Comparison of ENCODE assay signal across 8 cellular contexts in the genomic region with DNA sequence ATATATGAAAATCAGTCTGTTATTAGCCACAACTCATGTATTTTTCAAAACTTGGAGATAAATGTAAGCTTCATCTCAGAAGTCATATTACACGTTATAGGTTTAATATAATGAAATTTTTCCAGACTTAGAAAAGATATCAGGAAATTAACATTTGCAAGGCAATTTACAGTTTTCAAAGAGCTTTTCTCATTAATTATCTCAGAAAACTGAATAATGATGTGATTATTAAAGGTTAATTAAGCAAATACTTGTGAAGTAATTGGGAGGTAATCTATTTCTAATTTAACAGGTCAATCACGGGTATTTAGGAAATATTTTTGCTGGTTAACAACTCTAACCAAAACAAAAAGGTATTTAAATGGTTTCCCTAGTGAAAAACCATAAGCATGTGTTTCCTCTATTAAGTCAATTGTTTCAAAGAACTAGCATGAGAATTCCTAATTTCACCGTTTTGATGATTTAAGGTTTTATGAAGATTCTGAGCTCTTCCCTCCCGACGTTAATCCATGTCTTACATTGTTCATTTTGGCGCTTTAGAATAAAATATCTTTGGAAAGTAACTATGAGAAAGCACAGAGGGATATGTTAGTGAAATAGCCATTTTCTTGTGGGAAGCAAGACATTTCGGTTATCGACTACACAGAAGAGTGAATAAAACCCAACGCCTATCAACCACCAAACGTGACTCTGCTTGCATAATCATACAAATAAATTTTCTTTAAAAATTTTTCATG. TPM values are rescaled to one million over a fixed set of nuclear protein-coding genes. Genes with fewer than 3 reads are reported as not detected.
DNase-seq lines count a peak whose midpoint lies in the region; ATAC-seq lines count a peak whose summit lies in the region.

No MANE protein-coding gene starts in this region.

- DNase-seq in stimulated activated naive CD8-positive, alpha-beta T cell treated with anti-CD3 and anti-CD28 coated beads, Interleukin-15, Interleukin-2, amounts not matched to agents 100 U/mL and 50 U/mL, for 24 hours = no peak
- DNase-seq in central memory CD8-positive, alpha-beta T cell (ENCODE audit: low spot score in 2 of 2) = no peak
- no peak for DNase-seq in aorta
- no peak for DNase-seq in CD1c-positive myeloid dendritic cell (ENCODE audit: extremely low spot score)
- DNase-seq in NCI-H748 (lab: John Stamatoyannopoulos, UW; ENCODE audit: unreplicated experiment) = no peak

- H3K4me1 ChIP-seq in muscle layer of duodenum (ENCODE audit: control insufficient read depth in 1 of 2, insufficient read depth in 2 of 2, low read length in 2 of 2) = peaks cover 0 to 18% of the 10 kb centered on the region in 2 donors
- peaks cover 5 to 8% of the 10 kb centered on the region in 2 donors for H3K4me1 ChIP-seq in aorta (ENCODE audit: control insufficient read depth in 1 of 2, insufficient read depth in 2 of 2, low read length in 2 of 2)

- peaks cover 45% of the 10 kb centered on the region for H3K27me3 Mint-ChIP-seq in stimulated activated naive CD8-positive, alpha-beta T cell treated with anti-CD3 and anti-CD28 coated beads, Interleukin-15, Interleukin-2, amounts not matched to agents 100 ng/mL and 50 ng/mL, for 24 hours
- no peaks in the 10 kb centered on the region for H3K27me3 Mint-ChIP-seq in central memory CD8-positive, alpha-beta T cell

- H3K27me3 ChIP-seq in muscle layer of duodenum (ENCODE audit: low read depth, low read length) (peaks cover 5% of the 10 kb centered on the region), aorta (ENCODE audit: control insufficient read depth in 1 of 2, insufficient read depth in 2 of 2, low read length in 1 of 2) (no peaks in the 10 kb centered on the region)

- H3K27ac Mint-ChIP-seq in stimulated activated naive CD8-positive, alpha-beta T cell treated with anti-CD3 and anti-CD28 coated beads, Interleukin-15, Interleukin-2, amounts not matched to agents 100 ng/mL and 50 ng/mL, for 24 hours = no peak overlapping the region
- H3K27ac Mint-ChIP-seq in central memory CD8-positive, alpha-beta T cell (ENCODE audit: low read depth) = peak overlapping the region; percentile 18

- H3K9me3 ChIP-seq in muscle layer of duodenum (ENCODE audit: control insufficient read depth in 1 of 2, low read length in 2 of 2) (no peaks in the 10 kb centered on the region), aorta (ENCODE audit: control insufficient read depth, low read length) (no peaks in the 10 kb centered on the region)

- no peaks in the 10 kb centered on the region for H3K9me3 Mint-ChIP-seq in stimulated activated naive CD8-positive, alpha-beta T cell treated with anti-CD3 and anti-CD28 coated beads, Interleukin-15, Interleukin-2, amounts not matched to agents 100 ng/mL and 50 ng/mL, for 24 hours
- H3K9me3 Mint-ChIP-seq in central memory CD8-positive, alpha-beta T cell = no peaks in the 10 kb centered on the region

- no peaks in the 10 kb centered on the region for H3K36me3 ChIP-seq in muscle layer of duodenum (ENCODE audit: control insufficient read depth in 1 of 2, insufficient read depth in 2 of 2, low read length in 2 of 2)
- H3K36me3 ChIP-seq in aorta (ENCODE audit: control insufficient read depth in 1 of 2, insufficient read depth in 2 of 2, low read length in 1 of 2) = no peaks in the 10 kb centered on the region

- peak overlapping the region; percentile 66 for H3K4me3 Mint-ChIP-seq in stimulated activated naive CD8-positive, alpha-beta T cell treated with anti-CD3 and anti-CD28 coated beads, Interleukin-15, Interleukin-2, amounts not matched to agents 100 ng/mL and 50 ng/mL, for 24 hours
- peak overlapping the region; percentile 87 for H3K4me3 Mint-ChIP-seq in central memory CD8-positive, alpha-beta T cell

- WGBS in aorta, 2 donors = 41 to 45% methylated on average over 10 of the region's 10 CpGs

- H3K4me3 ChIP-seq in muscle layer of duodenum (ENCODE audit: low read depth in 1 of 2, low read length in 2 of 2) (peak overlapping the region; percentile 61 to 83), aorta (ENCODE audit: low read length in 2 of 2) (peak overlapping the region; percentile 84 to 93)

- H3K27ac ChIP-seq in muscle layer of duodenum (ENCODE audit: low read length) (peak overlapping the region; percentile 53), aorta (ENCODE audit: low read depth in 1 of 2, low read length in 2 of 2) (no peak overlapping the region)

- no peak for ATAC-seq in stimulated activated naive CD8-positive, alpha-beta T cell treated with anti-CD3 and anti-CD28 coated beads, Interleukin-15, Interleukin-2, amounts not matched to agents 100 U/mL and 50 U/mL, for 24 hours
- no peak for ATAC-seq in central memory CD8-positive, alpha-beta T cell (replicated peaks; ENCODE audit: extremely low read depth, poor library complexity, severe bottlenecking)
- no peak for ATAC-seq in aorta (ENCODE audit: low FRiP score)
- ATAC-seq in HG03521 (IDR thresholded peaks at IDR 0.05; ENCODE audit: unreplicated experiment) = no peak

- H3K36me3 Mint-ChIP-seq in stimulated activated naive CD8-positive, alpha-beta T cell treated with anti-CD3 and anti-CD28 coated beads, Interleukin-15, Interleukin-2, amounts not matched to agents 100 ng/mL and 50 ng/mL, for 24 hours (ENCODE audit: low read depth) = no peaks in the 10 kb centered on the region
- no peaks in the 10 kb centered on the region for H3K36me3 Mint-ChIP-seq in central memory CD8-positive, alpha-beta T cell (ENCODE audit: insufficient read depth)

- peaks cover 14% of the 10 kb centered on the region for H3K4me1 Mint-ChIP-seq in stimulated activated naive CD8-positive, alpha-beta T cell treated with anti-CD3 and anti-CD28 coated beads, Interleukin-15, Interleukin-2, amounts not matched to agents 100 ng/mL and 50 ng/mL, for 24 hours (ENCODE audit: low read depth)
- H3K4me1 Mint-ChIP-seq in central memory CD8-positive, alpha-beta T cell = peaks cover 8% of the 10 kb centered on the region

- intact Hi-C loops in aorta (cut with DNase I) = loop anchor here in 1 of 2 donors (5.0 kb wide), 2 partner anchors 58 to 148 kb away; no protein-coding TSS in a partner anchor

RNA-seq across cellular contexts. Expression of gene NEO1, which starts 1.5 kb away (rescaled TPM):
- 10 to 100 TPM; 31.4 to 46.7 TPM for total RNA-seq in aorta
- 10 to 100 TPM; 11.3 to 18.1 TPM for polyA plus RNA-seq in aorta
